ENCODE assay signal across 8 cellular contexts in the genomic region with DNA sequence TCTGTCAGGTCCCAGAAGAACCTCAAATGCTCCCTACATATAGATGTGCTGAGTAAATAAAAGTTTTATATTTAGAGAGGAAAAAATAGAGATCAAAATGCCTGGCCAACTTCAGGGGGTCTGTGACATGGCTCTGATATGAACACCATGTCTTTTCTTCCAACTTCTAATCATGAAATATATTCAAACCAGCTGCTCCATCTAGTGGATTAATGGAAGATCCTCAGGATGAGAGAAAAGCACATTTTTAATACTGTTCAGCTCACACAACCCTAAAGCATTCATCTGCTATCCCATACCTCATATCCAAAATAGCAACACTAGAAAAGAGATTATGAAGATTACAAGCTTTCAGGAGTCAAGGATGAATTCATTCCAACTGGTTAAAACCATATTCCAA. TPM values are rescaled to one million over a fixed set of nuclear protein-coding genes. Genes with fewer than 3 reads are reported as not detected.
A peak's percentile ranks its signal among the peaks of the same experiment; 100 is the strongest.
DNase-seq lines count a peak whose midpoint lies in the region; ATAC-seq lines count a peak whose summit lies in the region.

No MANE protein-coding gene starts in this region.

- no peak overlapping the region for H2AK5ac ChIP-seq in mesenchymal stem cell (ENCODE audit: low read length, severe bottlenecking)

- no peak overlapping the region for H2BK12ac ChIP-seq in mesenchymal stem cell (ENCODE audit: low read length in 2 of 2)

- H3K27me3 ChIP-seq in mesenchymal stem cell (ENCODE audit: control insufficient read depth in 1 of 2, insufficient read depth in 1 of 2, low read length in 2 of 2): no peaks in the 10 kb centered on the region

- H3K36me3 ChIP-seq in mesenchymal stem cell (ENCODE audit: control insufficient read depth in 1 of 2, insufficient read depth in 2 of 2, low read depth in 1 of 2, low read length in 2 of 2): no peaks in the 10 kb centered on the region

- no peak overlapping the region for H3K9ac ChIP-seq in mesenchymal stem cell (ENCODE audit: low read length)

- H2AFZ ChIP-seq in mesenchymal stem cell (ENCODE audit: low read depth, low read length): no peak overlapping the region

- H3K27ac Mint-ChIP-seq in activated T-cell treated with anti-CD3 and anti-CD28 coated beads, Interleukin-2, amount 50 U/mL, for 72 hours: no peak overlapping the region

- ATAC-seq in activated T-cell treated with anti-CD3 and anti-CD28 coated beads, Interleukin-2, amount 50 U/mL, for 72 hours (replicated peaks in 1 of 2): peak; percentile 55 to 58
- ATAC-seq in HG03280 (IDR thresholded peaks at IDR 0.05; ENCODE audit: unreplicated experiment) (no peak), GM18907 (IDR thresholded peaks at IDR 0.05; ENCODE audit: unreplicated experiment) (no peak)

- H2BK120ac ChIP-seq in mesenchymal stem cell (ENCODE audit: low read depth, low read length): no peak overlapping the region

- peaks cover 3% of the 10 kb centered on the region for H3K79me1 ChIP-seq in mesenchymal stem cell (replicated peaks; ENCODE audit: low read length, poor library complexity, severe bottlenecking)

- H3K36me3 Mint-ChIP-seq in activated T-cell treated with anti-CD3 and anti-CD28 coated beads, Interleukin-2, amount 50 U/mL, for 72 hours (ENCODE audit: insufficient read depth in 2 of 2): peaks cover 6 to 11% of the 10 kb centered on the region in 2 donors

- no peak overlapping the region for H3K27ac ChIP-seq in mesenchymal stem cell (ENCODE audit: low read length, poor library complexity, severe bottlenecking)

- H2BK5ac ChIP-seq in mesenchymal stem cell (ENCODE audit: low read depth, low read length, poor library complexity, severe bottlenecking): no peak overlapping the region

- H3K9me3 Mint-ChIP-seq in activated T-cell treated with anti-CD3 and anti-CD28 coated beads, Interleukin-2, amount 50 U/mL, for 72 hours: peaks cover 0 to 2% of the 10 kb centered on the region in 2 donors

- peaks cover 3% of the 10 kb centered on the region for H3K9me3 ChIP-seq in mesenchymal stem cell (ENCODE audit: control insufficient read depth, low read length)

- no peak overlapping the region for H3K23ac ChIP-seq in mesenchymal stem cell (ENCODE audit: low read length in 2 of 2)

- H3K27me3 Mint-ChIP-seq in activated T-cell treated with anti-CD3 and anti-CD28 coated beads, Interleukin-2, amount 50 U/mL, for 72 hours (ENCODE audit: low read depth): no peaks in the 10 kb centered on the region

- H3K4me2 ChIP-seq in mesenchymal stem cell (ENCODE audit: low read length, poor library complexity, severe bottlenecking): no peak overlapping the region

- H4K8ac ChIP-seq in mesenchymal stem cell (ENCODE audit: low read length): no peak overlapping the region

- peaks cover 5% of the 10 kb centered on the region for H3K4me1 ChIP-seq in mesenchymal stem cell (ENCODE audit: control insufficient read depth, insufficient read depth, low read depth, low read length)

- H3K4ac ChIP-seq in mesenchymal stem cell (ENCODE audit: low read depth in 1 of 2, low read length in 2 of 2): no peak overlapping the region

- DNase-seq in activated T-cell treated with anti-CD3 and anti-CD28 coated beads, Interleukin-2, amount 50 U/mL, for 72 hours: no peak
- DNase-seq in activated T-cell treated with anti-CD3 and anti-CD28 coated beads for 4 hours (no peak), NCI-H748 treated with DMSO at 0.1 percent for 48 hours (lab: John Stamatoyannopoulos, UW) (peak; percentile 69), dermis blood vessel endothelial cell (peak; percentile 67), mesenchymal stem cell (peak; percentile 48), OCI-M2 (lab: John Stamatoyannopoulos, UW; ENCODE audit: unreplicated experiment) (no peak)

- H3K4me3 ChIP-seq in mesenchymal stem cell (ENCODE audit: insufficient read depth in 1 of 2, low read depth in 1 of 2, low read length in 2 of 2): no peak overlapping the region

- H2BK15ac ChIP-seq in mesenchymal stem cell (ENCODE audit: low read depth, poor library complexity, severe bottlenecking): no peak overlapping the region

- H3K4me1 Mint-ChIP-seq in activated T-cell treated with anti-CD3 and anti-CD28 coated beads, Interleukin-2, amount 50 U/mL, for 72 hours (ENCODE audit: low read depth): peaks cover 57% of the 10 kb centered on the region

- no peak overlapping the region for H3K14ac ChIP-seq in mesenchymal stem cell (ENCODE audit: low read length in 2 of 2)

- H4K91ac ChIP-seq in mesenchymal stem cell (ENCODE audit: low read length): no peak overlapping the region

- no peak overlapping the region for H3K4me3 Mint-ChIP-seq in activated T-cell treated with anti-CD3 and anti-CD28 coated beads, Interleukin-2, amount 50 U/mL, for 72 hours

- H3K18ac ChIP-seq in mesenchymal stem cell (ENCODE audit: low read depth in 1 of 2, low read length in 2 of 2): no peak overlapping the region

RNA-seq across cellular contexts. Expression of gene DOCK9, which starts 56.0 kb away (rescaled TPM):
- 10 to 100 TPM; 51.6 to 71.5 TPM for total RNA-seq in activated T-cell treated with anti-CD3 and anti-CD28 coated beads, Interleukin-2, amount 50 U/mL, for 72 hours
- 556 and 666 TPM in 2 replicates for total RNA-seq in dermis blood vessel endothelial cell
- 22.0 TPM for polyA plus RNA-seq in mesenchymal stem cell (2013, experiment 1 of 2)
- 20.8 TPM for polyA plus RNA-seq in mesenchymal stem cell (2013, experiment 2 of 2)

Comparison
In these comparisons a context has a peak if more than half of its experiments do, and no peak if none do; other contexts are left out.
1. ATAC-seq: peak in activated T-cell treated with anti-CD3 and anti-CD28 coated beads, Interleukin-2, amount 50 U/mL, for 72 hours (2 of 2); none in HG03280 (single experiment) and GM18907 (single experiment).
2. DNase-seq: peak in NCI-H748 treated with DMSO at 0.1 percent for 48 hours (single experiment), dermis blood vessel endothelial cell (single experiment) and mesenchymal stem cell (single experiment); none in activated T-cell treated with anti-CD3 and anti-CD28 coated beads, Interleukin-2, amount 50 U/mL, for 72 hours (0 of 2), activated T-cell treated with anti-CD3 and anti-CD28 coated beads for 4 hours (single experiment) and OCI-M2 (single experiment).